In genomic region chr12:44053550-44054243, GRCh38 we compare ENCODE assay signal across 20 cellular contexts.
DNase-seq lines count a peak whose midpoint lies in the region; ATAC-seq and TF ChIP-seq lines count a peak whose summit lies in the region.
"Had no signal": no experiment of that assay in that cellular context is flagged by ENCODE, and none has a peak within 500 bp of the region (broad histone marks: within the 10 kb centered on the region; RNA-seq: fewer than 3 reads in every experiment).

No MANE protein-coding gene starts in this region.

- intact Hi-C loops in CD8-positive, alpha-beta T cell (cut with DNase I, micrococcal nuclease), result no loop called here

- no peak overlapping the region for H3K27ac Mint-ChIP-seq in CD8-positive, alpha-beta T cell
- H3K27ac Mint-ChIP-seq: activated CD8-positive, alpha-beta T cell treated with anti-CD3 and anti-CD28 coated beads, Interleukin-2, amount 10 ng/mL, durations not matched to agents 7 days and 5 days; activated naive CD8-positive, alpha-beta T cell treated with anti-CD3 and anti-CD28 coated beads, Interleukin-2, amount 50 U/mL, for 24 hours; B cell had no signal

- H3K4me1 Mint-ChIP-seq in CD8-positive, alpha-beta T cell (ENCODE audit: low read depth), result peaks cover 4% of the 10 kb centered on the region
- H3K4me1 Mint-ChIP-seq: activated naive CD8-positive, alpha-beta T cell treated with anti-CD3 and anti-CD28 coated beads, Interleukin-2, amount 50 U/mL, for 24 hours; B cell had no signal

- CTCF ChIA-PET in CD8-positive, alpha-beta T cell (lab: Charles Lee), result interaction anchor here (0.5 kb wide), 1 partner anchor 295 kb away, joined by 3 read pairs; no protein-coding TSS in a partner anchor

- H3K27ac ChIP-seq in CD8-positive, alpha-beta T cell (ENCODE audit: low read depth, low read length), result no peak overlapping the region
- H3K27ac ChIP-seq: colonic mucosa, epithelial cell of prostate, Peyer's patch, sigmoid colon had no signal

- POLR2A ChIA-PET in CD8-positive, alpha-beta T cell (lab: Charles Lee), result no interaction called here

- no peaks in the 10 kb centered on the region for H3K36me3 Mint-ChIP-seq in CD8-positive, alpha-beta T cell

- H3K27me3 Mint-ChIP-seq in CD8-positive, alpha-beta T cell (ENCODE audit: low read depth), result no peaks in the 10 kb centered on the region
- H3K27me3 Mint-ChIP-seq: activated naive CD8-positive, alpha-beta T cell treated with anti-CD3 and anti-CD28 coated beads, Interleukin-2, amount 50 U/mL, for 24 hours; B cell had no signal

- H3K9me3 Mint-ChIP-seq in CD8-positive, alpha-beta T cell, result no peaks in the 10 kb centered on the region
- H3K9me3 Mint-ChIP-seq: activated naive CD8-positive, alpha-beta T cell treated with anti-CD3 and anti-CD28 coated beads, Interleukin-2, amount 50 U/mL, for 24 hours had no signal

- no peaks in the 10 kb centered on the region for H3K4me1 ChIP-seq in CD8-positive, alpha-beta T cell (ENCODE audit: insufficient read depth, low read length)
- H3K4me1 ChIP-seq: colonic mucosa, Peyer's patch, sigmoid colon had no signal

- H3K27me3 ChIP-seq in CD8-positive, alpha-beta T cell (ENCODE audit: insufficient read depth, low read length), result no peaks in the 10 kb centered on the region
- H3K27me3 ChIP-seq: colonic mucosa, Peyer's patch, sigmoid colon had no signal

- DNase-seq in EH (ENCODE audit: low read depth) (peak; percentile 12), NCI-H226 (peak; percentile 94), fibroblast of mammary gland (ENCODE audit: low read depth) (peak; percentile 28), retinal pigment epithelial cell (ENCODE audit: low read depth) (peak; percentile 64), T1000 (lab: John Stamatoyannopoulos, UW) (no peak), HuH-7.5 (ENCODE audit: low spot score) (no peak)
- DNase-seq in CD8-positive, alpha-beta T cell, result no peak
- DNase-seq in activated effector memory CD4-positive, alpha-beta T cell treated with Interleukin-2 at 50 U/mL for 16 hours, result no peak
- DNase-seq: activated CD8-positive, alpha-beta T cell treated with anti-CD3 and anti-CD28 coated beads, Interleukin-2, amount 10 ng/mL, durations not matched to agents 7 days and 5 days; activated naive CD8-positive, alpha-beta T cell treated with anti-CD3 and anti-CD28 coated beads, Interleukin-2, amount 50 U/mL, for 24 hours; colonic mucosa; NCI-H1105; NCI-H2171 treated with DMSO at 0.1 percent for 48 hours; NCI-H82; Peyer's patch; sigmoid colon; stimulated activated CD4-positive, alpha-beta T cell treated with anti-CD3 and anti-CD28 coated beads, Interleukin-2, amount 100 ng/mL, for 48 hours; substantia nigra had no signal

- no peaks in the 10 kb centered on the region for H3K36me3 ChIP-seq in CD8-positive, alpha-beta T cell (ENCODE audit: insufficient read depth, low read length)
- H3K36me3 ChIP-seq: colonic mucosa, Peyer's patch, sigmoid colon had no signal

- H3K4me3 Mint-ChIP-seq in CD8-positive, alpha-beta T cell, result no peak overlapping the region
- H3K4me3 Mint-ChIP-seq: activated CD8-positive, alpha-beta T cell treated with anti-CD3 and anti-CD28 coated beads, Interleukin-2, amount 10 ng/mL, durations not matched to agents 7 days and 5 days; activated naive CD8-positive, alpha-beta T cell treated with anti-CD3 and anti-CD28 coated beads, Interleukin-2, amount 50 U/mL, for 24 hours; B cell had no signal

- H3K4me3 ChIP-seq in fibroblast of mammary gland (ENCODE audit: control insufficient read depth, low read depth, low read length) (no peak overlapping the region), retinal pigment epithelial cell (ENCODE audit: low read length) (no peak overlapping the region)
- H3K4me3 ChIP-seq in CD8-positive, alpha-beta T cell (ENCODE audit: low read depth, low read length), result no peak overlapping the region
- H3K4me3 ChIP-seq: colonic mucosa, Peyer's patch, sigmoid colon had no signal

- no peak for TF ChIP-seq CTCF in fibroblast of mammary gland (conservative IDR thresholded peaks at IDR 0.05; ENCODE audit: control insufficient read depth, insufficient read depth, low read depth, low read length)
- TF ChIP-seq CTCF in retinal pigment epithelial cell (conservative IDR thresholded peaks at IDR 0.05; ENCODE audit: low read depth, low read length), result no peak
- TF ChIP-seq CTCF in CD8-positive, alpha-beta T cell (IDR thresholded peaks at IDR 0.05), result no peak

- H3K9me3 ChIP-seq in CD8-positive, alpha-beta T cell (ENCODE audit: low read length), result no peaks in the 10 kb centered on the region
- H3K9me3 ChIP-seq: colonic mucosa, Peyer's patch, sigmoid colon had no signal

- no peak for ATAC-seq in CD8-positive, alpha-beta T cell
- ATAC-seq: activated CD8-positive, alpha-beta T cell treated with anti-CD3 and anti-CD28 coated beads, Interleukin-2, amount 10 ng/mL, durations not matched to agents 7 days and 5 days; activated naive CD8-positive, alpha-beta T cell treated with anti-CD3 and anti-CD28 coated beads, Interleukin-2, amount 50 U/mL, for 24 hours had no signal

Comparison
In these comparisons a context has a peak if more than half of its experiments do, and no peak if none do; other contexts are left out.
1. DNase-seq: peak in EH (single experiment), NCI-H226 (single experiment), fibroblast of mammary gland (single experiment) and retinal pigment epithelial cell (single experiment); none in CD8-positive, alpha-beta T cell (0 of 7), T1000 (single experiment), activated effector memory CD4-positive, alpha-beta T cell treated with Interleukin-2 at 50 U/mL for 16 hours (single experiment) and HuH-7.5 (single experiment).